ENCODE assay signal across 31 cellular contexts in the genomic region with DNA sequence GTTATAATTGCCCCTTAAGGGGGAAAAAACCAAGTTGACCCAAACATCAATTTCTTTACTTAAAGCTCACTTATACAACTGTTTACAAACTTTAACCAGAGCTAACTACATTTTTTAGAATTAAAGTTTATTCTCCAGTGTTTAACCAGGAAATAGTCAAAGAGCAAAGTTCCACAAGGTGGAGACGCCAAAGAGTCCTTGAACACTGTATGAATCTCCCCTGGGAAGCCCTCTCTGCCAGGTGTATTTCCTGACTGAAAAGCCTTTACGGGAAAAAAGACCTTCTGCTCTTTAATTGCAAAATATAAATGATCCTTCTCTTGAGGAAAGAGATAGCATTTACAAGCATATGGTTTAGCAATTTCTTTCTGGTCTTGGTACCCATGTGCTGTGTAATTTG. TPM values are rescaled to one million over a fixed set of nuclear protein-coding genes. Genes with fewer than 3 reads are reported as not detected.
A peak's percentile ranks its signal among the peaks of the same experiment; 100 is the strongest.
DNase-seq lines count a peak whose midpoint lies in the region; ATAC-seq, FAIRE-seq and TF ChIP-seq lines count a peak whose summit lies in the region.
"Had no signal": no experiment of that assay in that cellular context is flagged by ENCODE, and none has a peak within 500 bp of the region (broad histone marks: within the 10 kb centered on the region; RNA-seq: fewer than 3 reads in every experiment).

No MANE protein-coding gene starts in this region.

- intact Hi-C loops in colonic mucosa (cut with DNase I): no loop called here
- intact Hi-C loops in pancreas (cut with DNase I): no loop called here
- intact Hi-C loops in psoas muscle (cut with DNase I): no loop called here

- TF ChIP-seq CTCF in HEK293 (tag by site-specific recombination; IDR thresholded peaks at IDR 0.05) (no peak), colonic mucosa (IDR thresholded peaks at IDR 0.05) (no peak), pancreas (IDR thresholded peaks at IDR 0.05) (no peak), psoas muscle (IDR thresholded peaks at IDR 0.05) (no peak)

- 18 to 24% methylated on average over 2 of the region's 2 CpGs for WGBS in pancreas, 2 donors
- WGBS in psoas muscle, 3 donors: 55 to 61% (median 61%) methylated on average over 2 of the region's 2 CpGs

- H3K9me3 ChIP-seq in HEK293 (ENCODE audit: control insufficient read depth, insufficient read depth, low read depth, low read length) (no peaks in the 10 kb centered on the region), colonic mucosa (no peaks in the 10 kb centered on the region), pancreas (no peaks in the 10 kb centered on the region), psoas muscle (no peaks in the 10 kb centered on the region)
- H3K9me3 ChIP-seq: body of pancreas, gastrocnemius medialis, HAP-1, MG63, right atrium auricular region, testis, uterus had no signal

- peak; percentile 19 for DNase-seq in NCI-H345 (lab: John Stamatoyannopoulos, UW)
- no peak for DNase-seq in NCI-H345 treated with DMSO at 0.1 percent for 48 hours (lab: John Stamatoyannopoulos, UW; ENCODE audit: unreplicated experiment)
- peak; percentile 19 for DNase-seq in colonic mucosa
- DNase-seq in pancreas: no peak
- no peak for DNase-seq in stimulated activated CD4-positive, alpha-beta T cell treated with anti-CD3 and anti-CD28 coated beads, Interleukin-2, amount 100 ng/mL, for 24 hours
- DNase-seq in psoas muscle: no peak
- DNase-seq: activated CD8-positive, alpha-beta memory T cell treated with anti-CD3 and anti-CD28 coated beads, Interleukin-2, amount 50 U/mL, for 48 hours; activated CD8-positive, alpha-beta T cell treated with anti-CD3 and anti-CD28 coated beads for 36 hours; activated naive CD4-positive, alpha-beta T cell treated with Interleukin-2 at 50 U/mL for 16 hours; AML-193; body of pancreas; Calu3; CD4-positive, CD25-positive, alpha-beta regulatory T cell; cerebellar nuclear complex; gastrocnemius medialis; KG1; MG63; NCI-H1105; NCI-H2081 treated with DMSO at 0.1 percent for 48 hours; SIG-M5; stimulated activated CD4-positive, alpha-beta T cell treated with anti-CD3 and anti-CD28 coated beads, Interleukin-1b, Interleukin-23, amount 100 ng/mL, for 48 hours; testis; uterus had no signal

- H3K27me3 ChIP-seq in colonic mucosa: no peaks in the 10 kb centered on the region
- no peaks in the 10 kb centered on the region for H3K27me3 ChIP-seq in pancreas
- H3K27me3 ChIP-seq in psoas muscle (ENCODE audit: insufficient read depth in 3 of 3, low read length in 2 of 3): no peaks in the 10 kb centered on the region
- H3K27me3 ChIP-seq: body of pancreas, gastrocnemius medialis, MG63, neural progenitor cell, right atrium auricular region, testis, uterus had no signal

- no peak overlapping the region for H3K9ac ChIP-seq in colonic mucosa (ENCODE audit: low read depth in 2 of 2, low read length in 2 of 2)
- H3K9ac ChIP-seq: neural progenitor cell had no signal

- CTCF ChIA-PET in HEK293 (lab: Yijun Ruan, JAX): interaction anchor here (0.6 kb wide), 1 partner anchor 591 kb away, joined by 6 read pairs; no protein-coding TSS in a partner anchor

- ATAC-seq in pancreas: peak in 3 of 4 donors; percentile 62 to 72 (median 72)
- no peak for ATAC-seq in HG03457 (IDR thresholded peaks at IDR 0.05; ENCODE audit: unreplicated experiment)
- ATAC-seq in psoas muscle: no peak
- ATAC-seq: activated CD8-positive, alpha-beta T cell treated with anti-CD3 and anti-CD28 coated beads for 36 hours; body of pancreas; gastrocnemius medialis; GM12878 had no signal

- H3K36me3 ChIP-seq in HEK293 (ENCODE audit: control insufficient read depth in 2 of 2, insufficient read depth in 1 of 2, low read length in 2 of 2): no peaks in the 10 kb centered on the region
- H3K36me3 ChIP-seq in colonic mucosa: no peaks in the 10 kb centered on the region
- H3K36me3 ChIP-seq in pancreas: no peaks in the 10 kb centered on the region
- H3K36me3 ChIP-seq in psoas muscle (ENCODE audit: insufficient read depth in 1 of 2, low read depth in 1 of 2): no peaks in the 10 kb centered on the region
- H3K36me3 ChIP-seq: gastrocnemius medialis, HAP-1, MG63, neural progenitor cell, right atrium auricular region, uterus had no signal

- FAIRE-seq in pancreas (lab: Jason Lieb, UNC): no peak
- FAIRE-seq: GM12878, RCC 7860 had no signal

- H3K27ac ChIP-seq in HEK293 (ENCODE audit: extremely low read depth, low read depth, low read length): no peak overlapping the region
- H3K27ac ChIP-seq in colonic mucosa: peak overlapping the region; percentile 8
- no peak overlapping the region for H3K27ac ChIP-seq in pancreas
- no peak overlapping the region for H3K27ac ChIP-seq in psoas muscle
- H3K27ac ChIP-seq: body of pancreas, gastrocnemius medialis, HL-60, neural progenitor cell, testis, uterus had no signal

- peaks cover 17% of the 10 kb centered on the region for H3K4me1 ChIP-seq in HEK293 (ENCODE audit: control insufficient read depth, insufficient read depth, low read length)
- peaks cover 7% of the 10 kb centered on the region for H3K4me1 ChIP-seq in colonic mucosa
- H3K4me1 ChIP-seq in pancreas: peaks cover 0 to 10% (median 7%) of the 10 kb centered on the region in 3 donors
- H3K4me1 ChIP-seq in psoas muscle: peaks cover 12% of the 10 kb centered on the region
- H3K4me1 ChIP-seq: HAP-1, neural progenitor cell, uterus had no signal

- POLR2A ChIA-PET in HEK293 (lab: Yijun Ruan, JAX): no interaction called here

- H3K4me3 ChIP-seq in HEK293 (ENCODE audit: low read depth, low read length) (no peak overlapping the region), colonic mucosa (no peak overlapping the region), pancreas (no peak overlapping the region), psoas muscle (no peak overlapping the region)
- H3K4me3 ChIP-seq: body of pancreas, gastrocnemius medialis, GM12878, HAP-1, MG63, neural progenitor cell, right atrium auricular region, testis, uterus had no signal

TF ChIP-seq in HEK293, 187 proteins besides CTCF, POLR2A, EP300 and RAD21:
- TF ChIP-seq ZNF561 (tag by site-specific recombination; IDR thresholded peaks at IDR 0.05; ENCODE audit: borderline replicate concordance): no peak
- TF ChIP-seq, protein P1, sequence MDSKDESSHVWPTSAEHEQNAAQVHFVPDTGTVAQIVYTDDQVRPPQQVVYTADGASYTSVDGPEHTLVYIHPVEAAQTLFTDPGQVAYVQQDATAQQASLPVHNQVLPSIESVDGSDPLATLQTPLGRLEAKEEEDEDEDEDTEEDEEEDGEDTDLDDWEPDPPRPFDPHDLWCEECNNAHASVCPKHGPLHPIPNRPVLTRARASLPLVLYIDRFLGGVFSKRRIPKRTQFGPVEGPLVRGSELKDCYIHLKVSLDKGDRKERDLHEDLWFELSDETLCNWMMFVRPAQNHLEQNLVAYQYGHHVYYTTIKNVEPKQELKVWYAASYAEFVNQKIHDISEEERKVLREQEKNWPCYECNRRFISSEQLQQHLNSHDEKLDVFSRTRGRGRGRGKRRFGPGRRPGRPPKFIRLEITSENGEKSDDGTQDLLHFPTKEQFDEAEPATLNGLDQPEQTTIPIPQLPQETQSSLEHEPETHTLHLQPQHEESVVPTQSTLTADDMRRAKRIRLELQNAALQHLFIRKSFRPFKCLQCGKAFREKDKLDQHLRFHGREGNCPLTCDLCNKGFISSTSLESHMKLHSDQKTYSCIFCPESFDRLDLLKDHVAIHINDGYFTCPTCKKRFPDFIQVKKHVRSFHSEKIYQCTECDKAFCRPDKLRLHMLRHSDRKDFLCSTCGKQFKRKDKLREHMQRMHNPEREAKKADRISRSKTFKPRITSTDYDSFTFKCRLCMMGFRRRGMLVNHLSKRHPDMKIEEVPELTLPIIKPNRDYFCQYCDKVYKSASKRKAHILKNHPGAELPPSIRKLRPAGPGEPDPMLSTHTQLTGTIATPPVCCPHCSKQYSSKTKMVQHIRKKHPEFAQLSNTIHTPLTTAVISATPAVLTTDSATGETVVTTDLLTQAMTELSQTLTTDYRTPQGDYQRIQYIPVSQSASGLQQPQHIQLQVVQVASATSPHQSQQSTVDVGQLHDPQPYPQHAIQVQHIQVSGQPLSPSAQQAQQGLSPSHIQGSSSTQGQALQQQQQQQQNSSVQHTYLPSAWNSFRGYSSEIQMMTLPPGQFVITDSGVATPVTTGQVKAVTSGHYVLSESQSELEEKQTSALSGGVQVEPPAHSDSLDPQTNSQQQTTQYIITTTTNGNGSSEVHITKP (tag by site-specific recombination; IDR thresholded peaks at IDR 0.05): peak; percentile 41

RNA-seq across cellular contexts. Expression of gene BTBD9, which starts 36.2 kb away (rescaled TPM):
- total RNA-seq in colonic mucosa (10 to 100 TPM; 15.3 to 23.6 TPM), pancreas (10 to 100 TPM in 1 of 6 donors, 1 to 10 TPM in 5; 5.9 to 11.0 (median 8.0) TPM), psoas muscle (10 to 100 TPM in 2 of 4 donors, 1 to 10 TPM in 2; 8.4 to 10.9 (median 9.7) TPM)
- polyA plus RNA-seq in pancreas (1 to 10 TPM; 2.2 to 2.3 TPM), psoas muscle (1 to 10 TPM; 2.3 to 4.5 (median 2.9) TPM)

Comparison
In these comparisons a context has a peak if more than half of its experiments do, and no peak if none do; other contexts are left out.
1. DNase-seq: peak in NCI-H345 (single experiment) and colonic mucosa (single experiment); none in NCI-H345 treated with DMSO at 0.1 percent for 48 hours (single experiment), pancreas (0 of 6), stimulated activated CD4-positive, alpha-beta T cell treated with anti-CD3 and anti-CD28 coated beads, Interleukin-2, amount 100 ng/mL, for 24 hours (0 of 2) and psoas muscle (0 of 2).
2. ATAC-seq: peak in pancreas (3 of 4); none in HG03457 (single experiment) and psoas muscle (0 of 4).